Comparison of ENCODE assay signal across 1 cellular context in the genomic region with DNA sequence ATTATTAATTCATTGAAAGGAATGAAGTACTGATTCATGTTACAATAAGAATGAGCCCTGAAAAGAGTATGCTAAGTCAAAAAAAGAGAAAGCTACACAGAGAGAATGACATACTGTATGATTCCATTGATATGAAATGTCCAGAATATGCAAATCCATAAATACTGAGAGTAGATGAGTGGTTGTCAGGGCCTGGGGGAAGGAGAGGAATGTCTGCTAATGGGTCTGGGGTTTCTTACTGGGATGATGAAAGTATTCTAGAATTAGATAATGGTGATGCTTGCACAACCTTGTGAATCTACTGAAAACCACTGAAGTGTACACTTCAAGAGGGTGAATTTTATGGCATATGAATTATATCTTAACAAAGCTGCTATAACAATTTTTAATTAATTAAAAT.
TF ChIP-seq lines count a peak whose summit lies in the region.

No MANE protein-coding gene starts in this region.

TF ChIP-seq in SK-N-SH treated with all-trans-retinoic acid at 6 μM for 48 hours, 23 proteins besides CTCF, POLR2A, EP300 and RAD21:
- TF ChIP-seq, protein P1, sequence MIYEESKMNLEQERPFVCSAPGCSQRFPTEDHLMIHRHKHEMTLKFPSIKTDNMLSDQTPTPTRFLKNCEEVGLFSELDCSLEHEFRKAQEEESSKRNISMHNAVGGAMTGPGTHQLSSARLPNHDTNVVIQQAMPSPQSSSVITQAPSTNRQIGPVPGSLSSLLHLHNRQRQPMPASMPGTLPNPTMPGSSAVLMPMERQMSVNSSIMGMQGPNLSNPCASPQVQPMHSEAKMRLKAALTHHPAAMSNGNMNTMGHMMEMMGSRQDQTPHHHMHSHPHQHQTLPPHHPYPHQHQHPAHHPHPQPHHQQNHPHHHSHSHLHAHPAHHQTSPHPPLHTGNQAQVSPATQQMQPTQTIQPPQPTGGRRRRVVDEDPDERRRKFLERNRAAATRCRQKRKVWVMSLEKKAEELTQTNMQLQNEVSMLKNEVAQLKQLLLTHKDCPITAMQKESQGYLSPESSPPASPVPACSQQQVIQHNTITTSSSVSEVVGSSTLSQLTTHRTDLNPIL (CRISPR knock-in tag; IDR thresholded peaks at IDR 0.05; ENCODE audit: low read depth) = no peak
- TF ChIP-seq ISL1 (CRISPR knock-in tag; IDR thresholded peaks at IDR 0.05) = peak; percentile 28
TF ChIP-seq in SK-N-SH treated with all-trans-retinoic acid at 6 μM for 48 hours: peak in this region for 1.
